22 cellular contexts compared by ENCODE assay signal in the genomic region with DNA sequence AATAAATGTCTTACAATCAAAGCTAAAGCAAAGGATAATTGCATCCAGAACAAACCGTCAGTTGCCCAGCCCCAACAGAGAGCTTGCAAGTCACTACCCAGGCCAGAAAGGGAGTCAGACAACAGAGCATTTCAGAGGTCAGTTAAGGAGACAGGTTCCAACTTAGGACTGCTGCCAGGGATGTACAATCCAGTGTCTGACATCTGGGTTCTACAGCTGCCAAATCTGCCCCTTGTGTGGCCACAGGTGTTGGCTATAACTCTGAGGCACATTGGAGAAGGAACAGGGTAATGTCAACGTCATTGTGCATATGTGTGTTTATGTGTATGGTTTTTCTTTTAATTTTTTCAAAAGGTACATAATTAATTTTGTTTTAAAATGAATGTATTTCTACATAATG.
"Had no signal": no experiment of that assay in that cellular context is flagged by ENCODE, and none has a peak within 500 bp of the region (broad histone marks: within the 10 kb centered on the region; RNA-seq: fewer than 3 reads in every experiment).

No MANE protein-coding gene starts in this region.

- H3K36me3 Mint-ChIP-seq: activated naive CD4-positive, alpha-beta T cell treated with anti-CD3 and anti-CD28 coated beads, Interleukin-2, amount 50 U/mL, for 72 hours had no signal

- H3K4me1 Mint-ChIP-seq: nephron progenitor cell had no signal

- H3K27ac Mint-ChIP-seq: activated naive CD4-positive, alpha-beta T cell treated with anti-CD3 and anti-CD28 coated beads, Interleukin-2, amount 50 U/mL, for 72 hours; activated T-helper 1 cell treated with anti-CD3 and anti-CD28 coated beads, Interleukin-12 subunit alpha, Interleukin-12 subunit beta, Interleukin-2, Interleukin-4 antibody, amounts not matched to agents 30 ng/mL and 10 ng/mL and 1 ng/mL, durations not matched to agents 14 hours and 24 hours and 36 hours; nephron progenitor cell had no signal

- H3K4me3 ChIP-seq: adrenal gland, gastrocnemius medialis, tibial artery had no signal

- H3K4me3 Mint-ChIP-seq: activated T-helper 1 cell treated with anti-CD3 and anti-CD28 coated beads, Interleukin-12 subunit alpha, Interleukin-12 subunit beta, Interleukin-2, Interleukin-4 antibody, amounts not matched to agents 30 ng/mL and 10 ng/mL and 1 ng/mL, durations not matched to agents 14 hours and 24 hours and 36 hours; nephron progenitor cell had no signal

- H3K9me3 Mint-ChIP-seq: activated naive CD4-positive, alpha-beta T cell treated with anti-CD3 and anti-CD28 coated beads, Interleukin-2, amount 50 U/mL, for 72 hours; activated T-helper 1 cell treated with anti-CD3 and anti-CD28 coated beads, Interleukin-12 subunit alpha, Interleukin-12 subunit beta, Interleukin-2, Interleukin-4 antibody, amounts not matched to agents 30 ng/mL and 10 ng/mL and 1 ng/mL, durations not matched to agents 14 hours and 24 hours and 36 hours; nephron progenitor cell had no signal

- H3K9me3 ChIP-seq: adrenal gland, gastrocnemius medialis, tibial artery had no signal

- H3K4me1 ChIP-seq: tibial artery had no signal

- H3K27ac ChIP-seq: adrenal gland, gastrocnemius medialis, tibial artery, WERI-Rb-1 had no signal

- H3K27me3 ChIP-seq: adrenal gland, gastrocnemius medialis, tibial artery had no signal

- ATAC-seq: activated naive CD4-positive, alpha-beta T cell treated with anti-CD3 and anti-CD28 coated beads, Interleukin-2, amount 50 U/mL, for 72 hours; gastrocnemius medialis; left lobe of liver; stimulated activated naive CD8-positive, alpha-beta T cell treated with anti-CD3 and anti-CD28 coated beads, Interleukin-15, Interleukin-2, amounts not matched to agents 100 U/mL and 50 U/mL, for 24 hours had no signal

- H3K36me3 ChIP-seq: adrenal gland, gastrocnemius medialis, tibial artery, WERI-Rb-1 had no signal

- DNase-seq: activated CD4-positive, alpha-beta T cell treated with anti-CD3 and anti-CD28 coated beads, Interleukin-2, amount 50 U/mL, for 4 hours; activated gamma-delta T cell treated with Interleukin-2 at 50 U/mL for 16 hours; cerebellar nuclear complex; cortex of kidney; erythroblast; gastrocnemius medialis; head of caudate nucleus; kidney; midbrain; nephron progenitor cell; occipital lobe; retina; stimulated activated CD4-positive, alpha-beta T cell treated with anti-CD3 and anti-CD28 coated beads, Interleukin-12 subunit alpha, Interleukin-12 subunit beta, amount 100 ng/mL, for 4 hours; stimulated activated CD4-positive, alpha-beta T cell treated with anti-CD3 and anti-CD28 coated beads, Interleukin-1b, Interleukin-23, amount 100 ng/mL, for 48 hours; stimulated activated naive CD8-positive, alpha-beta T cell treated with anti-CD3 and anti-CD28 coated beads, Interleukin-15, Interleukin-2, amounts not matched to agents 100 U/mL and 50 U/mL, for 24 hours; substantia nigra; tibial artery; WERI-Rb-1 had no signal
